Comparison of ENCODE assay signal across 8 cellular contexts in genomic region chr17:78378225-78379133, GRCh38. TPM values are rescaled to one million over a fixed set of nuclear protein-coding genes. Genes with fewer than 3 reads are reported as not detected.
DNase-seq lines count a peak whose midpoint lies in the region; ATAC-seq and TF ChIP-seq lines count a peak whose summit lies in the region.

TSS of gene PGS1 (plus strand) at chr17:78378649. CDS start at chr17:78378666, 17 bp downstream.

- H3K27me3 ChIP-seq in HUES48 (ENCODE audit: control insufficient read depth, insufficient read depth, low read length) (no peaks in the 10 kb centered on the region), RWPE2 (ENCODE audit: insufficient read depth, poor library complexity, severe bottlenecking) (no peaks in the 10 kb centered on the region), stomach (no peaks in the 10 kb centered on the region)

- peaks cover 2% of the 10 kb centered on the region for H3K27me3 Mint-ChIP-seq in nephron progenitor cell (ENCODE audit: low read depth, poor library complexity)

- peak within 1 kb of the TSS; percentile 77 for H3K4me3 ChIP-seq in HUES48 (ENCODE audit: low read depth, low read length)
- peak within 1 kb of the TSS; percentile 95 for H3K4me3 ChIP-seq in RWPE2 (ENCODE audit: severe bottlenecking)
- peak within 1 kb of the TSS; percentile 88 for H3K4me3 ChIP-seq in fibroblast of the aortic adventitia (ENCODE audit: low read depth, low read length)
- H3K4me3 ChIP-seq in stomach = peak within 1 kb of the TSS; percentile 84 to 98 (median 93)

- H3K9me3 ChIP-seq in HUES48 (ENCODE audit: control insufficient read depth, insufficient read depth, low read length) (no peaks in the 10 kb centered on the region), RWPE2 (ENCODE audit: severe bottlenecking) (no peaks in the 10 kb centered on the region), stomach (no peaks in the 10 kb centered on the region)

- no peaks in the 10 kb centered on the region for H3K36me3 ChIP-seq in HUES48 (ENCODE audit: control insufficient read depth, insufficient read depth, low read length)
- H3K36me3 ChIP-seq in RWPE2 (ENCODE audit: low read depth) = peaks cover 13% of the 10 kb centered on the region
- peaks cover 0 to 3% (median 0%) of the 10 kb centered on the region in 4 donors for H3K36me3 ChIP-seq in stomach

- H3K4me1 Mint-ChIP-seq in nephron progenitor cell = peaks cover 76% of the 10 kb centered on the region

- peak; percentile 40 for ATAC-seq in RWPE2 (ENCODE audit: low read depth)

- peak in 1 of 4 donors; percentile 33 for TF ChIP-seq POLR2A in stomach (IDR thresholded peaks at IDR 0.05)

- TF ChIP-seq CTCF in RWPE2 (IDR thresholded peaks at IDR 0.05; ENCODE audit: poor library complexity, severe bottlenecking) = no peak
- TF ChIP-seq CTCF in fibroblast of the aortic adventitia (IDR thresholded peaks at IDR 0.05; ENCODE audit: insufficient read depth, low read length) = no peak
- no peak for TF ChIP-seq CTCF in nephron progenitor cell (IDR thresholded peaks at IDR 0.05)
- no peak for TF ChIP-seq CTCF in stomach (IDR thresholded peaks at IDR 0.05)

- DNase-seq in SKM-1 treated with dmso at 0.1 percent for 144 hours (lab: John Stamatoyannopoulos, UW; ENCODE audit: unreplicated experiment) (peak; percentile 48), SKM-1 (lab: John Stamatoyannopoulos, UW; ENCODE audit: unreplicated experiment) (no peak), RWPE2 (ENCODE audit: low spot score) (no peak), fibroblast of the aortic adventitia (ENCODE audit: low read depth) (peak; percentile 71), nephron progenitor cell (peak; percentile 76), stomach (peak; percentile 83)
- peak; percentile 94 for DNase-seq in activated effector memory CD4-positive, alpha-beta T cell treated with anti-CD3 and anti-CD28 coated beads, Interleukin-2, amount 50 U/mL, for 16 hours

- intact Hi-C loops in stomach (cut with DNase I; ENCODE audit: low total_unique reads) = loop anchor here (10.0 kb wide), 1 partner anchor 46 kb away; no protein-coding TSS in a partner anchor

- H3K4me1 ChIP-seq in HUES48 (ENCODE audit: control insufficient read depth, insufficient read depth, low read length) (peaks cover 52% of the 10 kb centered on the region), RWPE2 (ENCODE audit: insufficient read depth, poor library complexity, severe bottlenecking) (peaks cover 52% of the 10 kb centered on the region), stomach (peaks cover 31 to 68% (median 51%) of the 10 kb centered on the region in 4 donors)

- TF ChIP-seq EP300 in stomach (IDR thresholded peaks at IDR 0.05) = peak; percentile 13

- H3K9me3 Mint-ChIP-seq in nephron progenitor cell = no peaks in the 10 kb centered on the region

- 1 to 2% (median 1%) methylated on average over 74 to 89 of the region's 89 CpGs for WGBS in stomach, 5 donors

- peak within 1 kb of the TSS; percentile 86 for H3K27ac ChIP-seq in HUES48 (ENCODE audit: low read depth, low read length)
- peak within 1 kb of the TSS; percentile 87 for H3K27ac ChIP-seq in RWPE2 (ENCODE audit: poor library complexity, severe bottlenecking)
- H3K27ac ChIP-seq in stomach = peak within 1 kb of the TSS; percentile 90 to 95 (median 93)

- H3K36me3 Mint-ChIP-seq in nephron progenitor cell (ENCODE audit: low read depth) = peaks cover 19% of the 10 kb centered on the region

- H3K27ac Mint-ChIP-seq in nephron progenitor cell = peak within 1 kb of the TSS; percentile 94

- peak within 1 kb of the TSS; percentile 99 for H3K4me3 Mint-ChIP-seq in nephron progenitor cell

- peak within 1 kb of the TSS; percentile 82 for H3K9ac ChIP-seq in HUES48 (ENCODE audit: low read depth, low read length)

RNA-seq across cellular contexts. Expression of gene PGS1, which starts in this region (rescaled TPM):
- total RNA-seq in fibroblast of the aortic adventitia (ENCODE audit: low replicate concordance) = 13.9 and 40.2 TPM in 2 replicates
- total RNA-seq in stomach = 100 to 1,000 TPM in 2 of 5 donors, 10 to 100 TPM in 3; 27.8 to 209 (median 41.7) TPM
- 10 to 100 TPM; 11.9 to 19.1 (median 14.9) TPM for polyA plus RNA-seq in stomach

Comparison
In these comparisons a context has a peak if more than half of its experiments do, and no peak if none do; other contexts are left out.
1. DNase-seq: peak in SKM-1 treated with dmso at 0.1 percent for 144 hours (single experiment), activated effector memory CD4-positive, alpha-beta T cell treated with anti-CD3 and anti-CD28 coated beads, Interleukin-2, amount 50 U/mL, for 16 hours (single experiment), fibroblast of the aortic adventitia (single experiment), nephron progenitor cell (single experiment) and stomach (single experiment); none in SKM-1 (single experiment) and RWPE2 (single experiment).
2. Peak in every context shown above with its lines, with median percentiles within 50 percentile points of each other: H3K27ac ChIP-seq and H3K4me3 ChIP-seq.